In the genomic region with DNA sequence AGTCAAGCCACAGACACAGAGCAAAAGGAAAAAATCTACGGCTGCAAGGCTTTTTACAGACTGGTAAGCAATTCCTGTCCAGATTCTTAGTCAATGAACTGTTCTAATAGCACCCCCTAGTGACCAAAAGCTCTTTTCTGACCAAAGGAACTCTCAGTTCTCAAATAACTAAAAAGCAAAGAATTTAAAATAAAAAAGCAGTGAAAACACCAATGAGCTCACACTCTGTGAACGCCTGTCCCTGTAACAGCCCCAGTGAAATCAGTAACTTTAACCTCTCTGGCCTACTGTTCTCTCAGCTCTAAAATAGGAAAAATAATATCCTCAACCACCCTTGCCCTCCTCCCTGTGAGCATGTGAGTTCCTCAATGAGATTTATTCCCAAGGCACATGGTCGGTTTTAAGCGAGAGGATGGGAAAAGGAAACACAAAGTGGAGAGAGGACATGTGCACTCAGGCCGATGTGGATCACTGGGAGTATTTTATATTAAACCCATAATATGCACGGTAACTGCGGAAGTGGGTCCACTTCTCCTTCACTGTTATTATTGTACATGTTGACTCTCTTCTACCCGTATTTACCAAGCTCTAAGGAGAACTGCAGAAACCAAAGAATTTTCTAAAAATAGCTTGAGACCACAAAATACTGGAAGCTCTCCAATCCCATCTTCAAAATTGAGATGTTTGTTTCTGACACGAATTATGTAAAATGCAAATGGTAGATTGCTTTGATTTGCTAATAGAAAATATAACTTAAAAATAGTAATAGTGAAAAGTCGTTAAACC, we compare ENCODE assay signal across 8 cellular contexts.
DNase-seq lines count a peak whose midpoint lies in the region; ATAC-seq and TF ChIP-seq lines count a peak whose summit lies in the region.

No MANE protein-coding gene starts in this region.

- H3K4me1 Mint-ChIP-seq in osteocyte (ENCODE audit: unreplicated experiment), result peaks cover 19% of the 10 kb centered on the region

- peak; percentile 69 for ATAC-seq in HG02571 (IDR thresholded peaks at IDR 0.05; ENCODE audit: unreplicated experiment)

- H3K36me3 ChIP-seq in A673 (ENCODE audit: insufficient read depth, low read length, poor library complexity, severe bottlenecking), result no peaks in the 10 kb centered on the region

- POLR2A ChIA-PET in A673 (lab: Charles Lee; ENCODE audit: low non-redundant PET), result interaction anchor here (0.6 kb wide), 1 partner anchor 16 kb away, joined by 3 read pairs; no protein-coding TSS in a partner anchor

- BruUV-seq in A673 (replicated peaks; lab: Mats Ljungman, UMichigan), result no TSS peak

- H3K9me3 ChIP-seq in A673 (ENCODE audit: low read depth, low read length, poor library complexity, severe bottlenecking), result no peaks in the 10 kb centered on the region

- no peaks in the 10 kb centered on the region for H3K9me3 Mint-ChIP-seq in osteocyte (ENCODE audit: unreplicated experiment)

- CTCF ChIA-PET in A673 (lab: Charles Lee), result interaction anchor here (0.6 to 2.9 kb wide), 6 partner anchors 39 to 1579 kb away, joined by 4 to 20 read pairs (median 6); no protein-coding TSS in a partner anchor

- no peak overlapping the region for H3K4me3 ChIP-seq in A673 (ENCODE audit: low read depth, low read length, poor library complexity, severe bottlenecking)

- intact Hi-C loops in A673 (cut with micrococcal nuclease; ENCODE audit: unreplicated experiment), result loop anchor here (2.0 to 5.0 kb wide), 5 partner anchors 154 to 1580 kb away; no protein-coding TSS in a partner anchor

- H3K27ac Mint-ChIP-seq in osteocyte (ENCODE audit: unreplicated experiment), result no peak overlapping the region

- no peaks in the 10 kb centered on the region for H3K4me1 ChIP-seq in A673 (ENCODE audit: insufficient read depth, low read length, poor library complexity, severe bottlenecking)

- TF ChIP-seq CTCF in A673 (conservative IDR thresholded peaks at IDR 0.05; ENCODE audit: low read depth, low read length) (peak; percentile 79), osteocyte (IDR thresholded peaks at IDR 0.05) (peak; percentile 82)

- H3K4me3 Mint-ChIP-seq in osteocyte (ENCODE audit: unreplicated experiment), result no peak overlapping the region

- no peaks in the 10 kb centered on the region for H3K27me3 ChIP-seq in A673 (replicated peaks; ENCODE audit: insufficient read depth, low read depth, low read length, poor library complexity)

- no peak overlapping the region for H3K27ac ChIP-seq in A673 (ENCODE audit: low read depth, low read length, poor library complexity, severe bottlenecking)

- DNase-seq in A673 (ENCODE audit: low spot score) (peak; percentile 83), GM04503 (ENCODE audit: low read depth) (peak; percentile 27), NCI-H1105 (lab: John Stamatoyannopoulos, UW) (peak; percentile 55), SW480 (ENCODE audit: low spot score) (peak; percentile 53), fibroblast of peridontal ligament (ENCODE audit: extremely low read depth) (peak; percentile 93), osteocyte (ENCODE audit: extremely low spot score, unreplicated experiment) (no peak), activated T-cell treated with anti-CD3 and anti-CD28 coated beads for 4 hours (no peak)

- H3K27me3 Mint-ChIP-seq in osteocyte (ENCODE audit: unreplicated experiment), result no peaks in the 10 kb centered on the region

- H3K36me3 Mint-ChIP-seq in osteocyte (ENCODE audit: unreplicated experiment), result peaks cover 8% of the 10 kb centered on the region

Comparison
In these comparisons a context has a peak if more than half of its experiments do, and no peak if none do; other contexts are left out.
1. DNase-seq: peak in A673 (single experiment), GM04503 (single experiment), NCI-H1105 (single experiment), SW480 (single experiment) and fibroblast of peridontal ligament (single experiment); none in osteocyte (single experiment) and activated T-cell treated with anti-CD3 and anti-CD28 coated beads for 4 hours (single experiment).